8 cellular contexts compared by ENCODE assay signal in the genomic region with DNA sequence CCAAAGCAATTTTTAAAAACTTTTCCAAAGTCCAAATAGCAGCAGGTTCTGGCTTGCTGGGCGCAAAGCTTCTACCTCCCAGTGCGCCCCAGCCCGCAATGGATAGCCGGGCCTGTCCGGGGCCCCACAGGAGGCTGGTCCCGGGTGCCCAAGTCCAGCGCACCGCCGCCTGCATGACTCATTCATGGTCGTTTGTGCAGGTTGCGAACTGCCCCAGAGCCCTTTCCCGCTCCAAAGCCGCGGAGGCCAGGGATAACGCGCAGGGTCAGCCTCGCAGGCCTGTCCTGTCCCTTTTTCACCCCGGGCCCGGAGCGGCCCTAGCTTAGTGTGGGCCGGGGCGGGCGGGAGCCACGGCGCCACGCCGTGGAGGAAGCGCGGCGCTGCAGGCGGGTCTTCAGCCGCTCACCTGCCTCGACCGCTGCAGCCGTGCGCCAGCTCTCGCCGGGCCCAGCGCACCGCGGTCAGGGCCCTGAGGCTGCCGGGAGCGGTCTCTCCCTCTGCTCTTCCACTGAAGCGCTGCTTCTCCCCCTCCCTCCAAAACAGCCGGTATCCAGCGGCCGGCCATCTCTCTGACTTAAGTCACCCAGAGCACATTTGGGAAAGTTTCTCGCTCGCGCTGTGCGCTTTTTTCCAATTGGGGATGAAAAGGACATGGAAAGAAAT. TPM values are rescaled to one million over a fixed set of nuclear protein-coding genes. Genes with fewer than 3 reads are reported as not detected.
DNase-seq lines count a peak whose midpoint lies in the region; ATAC-seq lines count a peak whose summit lies in the region.

No MANE protein-coding gene starts in this region.

- H3K9ac ChIP-seq in iPS-20b (ENCODE audit: low read depth, low read length) (peak overlapping the region; percentile 75; the same call in 1 of the 2 replicates), skeletal muscle tissue (ENCODE audit: low read depth in 1 of 3, low read length in 3 of 3) (peak overlapping the region; percentile 75 to 90 (median 87))

- H3K27ac ChIP-seq in iPS-20b (ENCODE audit: low read length) (no peak overlapping the region), skeletal muscle tissue (ENCODE audit: low read depth, low read length) (peak overlapping the region; percentile 89)

- H3K27me3 ChIP-seq in iPS-20b (ENCODE audit: insufficient read depth, low read length) (peaks cover 85% of the 10 kb centered on the region), skeletal muscle tissue (ENCODE audit: control insufficient read depth in 3 of 3, insufficient read depth in 3 of 3, low read length in 3 of 3) (peaks cover 22 to 38% (median 35%) of the 10 kb centered on the region in 3 donors)

- H3K4me1 ChIP-seq in iPS-20b (ENCODE audit: insufficient read depth, low read length) (peaks cover 6% of the 10 kb centered on the region; the same call in 1 of the 2 replicates), skeletal muscle tissue (ENCODE audit: control insufficient read depth in 3 of 3, insufficient read depth in 3 of 3, low read length in 3 of 3) (peaks cover 26 to 38% (median 31%) of the 10 kb centered on the region in 3 donors)

- in situ Hi-C loops in T47D (cut with HindIII; ENCODE audit: low pct_unique_long_range_greater_than_20kb, low sequenced_read_pairs) = no loop called here

- DNase-seq in KG1 (lab: John Stamatoyannopoulos, UW) (peak; percentile 35), T1000 (lab: John Stamatoyannopoulos, UW) (peak; percentile 59), T47D (ENCODE audit: low read depth in 1 of 2, low spot score in 1 of 2) (peak; percentile 85 to 96), NCI-H128 (lab: John Stamatoyannopoulos, UW; ENCODE audit: unreplicated experiment) (no peak)

- H3K4me3 ChIP-seq in GM08714 (ENCODE audit: low read length) (peak overlapping the region; percentile 81; the same call in 1 of the 2 replicates), iPS-20b (ENCODE audit: low read length) (peak overlapping the region; percentile 84), skeletal muscle tissue (ENCODE audit: low read length in 3 of 3) (peak overlapping the region; percentile 83 to 98 (median 94))

- H3K9me3 ChIP-seq in iPS-20b (ENCODE audit: insufficient read depth, low read depth, low read length) = no peaks in the 10 kb centered on the region
- H3K9me3 ChIP-seq in skeletal muscle tissue (ENCODE audit: control insufficient read depth in 3 of 3, low read length in 3 of 3) = no peaks in the 10 kb centered on the region

- ATAC-seq in GM21825 (IDR thresholded peaks at IDR 0.05; ENCODE audit: unreplicated experiment) = peak; percentile 35

- H3K36me3 ChIP-seq in iPS-20b (ENCODE audit: insufficient read depth, low read depth, low read length) (no peaks in the 10 kb centered on the region), skeletal muscle tissue (ENCODE audit: control insufficient read depth in 3 of 3, insufficient read depth in 3 of 3, low read length in 3 of 3) (no peaks in the 10 kb centered on the region)

RNA-seq across cellular contexts. Expression of gene EGR2, which starts 1.7 kb away (rescaled TPM):
- total RNA-seq in skeletal muscle tissue = 3.7 TPM

RNA-seq across cellular contexts. Expression of gene ADO, which starts 13.4 kb away (rescaled TPM):
- total RNA-seq in skeletal muscle tissue = 16.7 TPM
